Comparison of ENCODE assay signal across 27 cellular contexts in genomic region chr16:6605490-6605889, GRCh38.
"Had no signal": no experiment of that assay in that cellular context is flagged by ENCODE, and none has a peak within 500 bp of the region (broad histone marks: within the 10 kb centered on the region; RNA-seq: fewer than 3 reads in every experiment).

No MANE protein-coding gene starts in this region.

- H3K36me3 ChIP-seq: neutrophil, pancreas, right lobe of liver, sigmoid colon, spleen, suprapubic skin, tibial artery, transverse colon, upper lobe of right lung, uterus had no signal

- H3K9me3 ChIP-seq: neutrophil, pancreas, psoas muscle, right lobe of liver, sigmoid colon, spleen, suprapubic skin, testis, tibial artery, transverse colon, upper lobe of right lung, uterus had no signal

- DNase-seq: naive thymus-derived CD8-positive, alpha-beta T cell; nephron progenitor cell; nucleus accumbens; pancreas; psoas muscle; right cardiac atrium; right lobe of liver; sigmoid colon; spleen; stimulated activated CD4-positive, alpha-beta T cell treated with anti-CD3 and anti-CD28 coated beads, Interleukin-12 subunit alpha, Interleukin-12 subunit beta, amount 100 ng/mL, for 4 hours; stimulated activated CD4-positive, alpha-beta T cell treated with anti-CD3 and anti-CD28 coated beads, Interleukin-1b, Interleukin-23, amount 100 ng/mL, for 48 hours; stimulated activated CD4-positive, alpha-beta T cell treated with anti-CD3 and anti-CD28 coated beads, Interleukin-4, amount 100 ng/mL, for 1 hour; stimulated activated CD4-positive, alpha-beta T cell treated with anti-CD3 and anti-CD28 coated beads, Interleukin-4, amount 100 ng/mL, for 4 hours; stimulated activated CD8-positive, alpha-beta memory T cell treated with anti-CD3 and anti-CD28 coated beads, Interleukin-4, amount 100 ng/mL, for 48 hours; stimulated activated naive CD4-positive, alpha-beta T cell; stimulated activated naive CD8-positive, alpha-beta T cell treated with anti-CD3 and anti-CD28 coated beads, Interleukin-15, amount 100 ng/mL, for 72 hours; stimulated activated naive CD8-positive, alpha-beta T cell treated with anti-CD3 and anti-CD28 coated beads, Interleukin-15, Interleukin-2, amounts not matched to agents 100 U/mL and 50 U/mL, for 24 hours; testis; tibial artery; transverse colon; upper lobe of right lung; uterus had no signal

- H3K27ac ChIP-seq: neutrophil, pancreas, psoas muscle, right lobe of liver, sigmoid colon, spleen, suprapubic skin, testis, tibial artery, transverse colon, upper lobe of right lung, uterus had no signal

- ATAC-seq: naive thymus-derived CD8-positive, alpha-beta T cell; natural killer cell treated with Interleukin-12 subunit alpha and Interleukin-12 subunit beta and Interleukin-15 and Interleukin-18, amount 100 ng/mL, for 72 hours; pancreas; psoas muscle; right cardiac atrium; right lobe of liver; stimulated activated memory B cell treated with anti-CD40 and anti-IgM and Interleukin-4, amounts not matched to agents 10 μg/mL and 1 μg/mL and 100 μg/mL, for 72 hours; stimulated activated naive CD8-positive, alpha-beta T cell treated with anti-CD3 and anti-CD28 coated beads, Interleukin-15, amount 100 ng/mL, for 72 hours; stimulated activated naive CD8-positive, alpha-beta T cell treated with anti-CD3 and anti-CD28 coated beads, Interleukin-15, Interleukin-2, amounts not matched to agents 100 U/mL and 50 U/mL, for 24 hours; upper lobe of right lung had no signal

- H3K4me1 ChIP-seq: pancreas, psoas muscle, right lobe of liver, sigmoid colon, spleen, suprapubic skin, testis, tibial artery, transverse colon, upper lobe of right lung, uterus had no signal

- H3K4me3 ChIP-seq: pancreas, psoas muscle, right lobe of liver, sigmoid colon, smooth muscle cell, spleen, suprapubic skin, testis, tibial artery, transverse colon, upper lobe of right lung, uterus had no signal

- H3K27me3 ChIP-seq: neutrophil, pancreas, right lobe of liver, sigmoid colon, spleen, suprapubic skin, testis, tibial artery, transverse colon, upper lobe of right lung, uterus had no signal
